ENCODE assay signal across 1 cellular context in the genomic region with DNA sequence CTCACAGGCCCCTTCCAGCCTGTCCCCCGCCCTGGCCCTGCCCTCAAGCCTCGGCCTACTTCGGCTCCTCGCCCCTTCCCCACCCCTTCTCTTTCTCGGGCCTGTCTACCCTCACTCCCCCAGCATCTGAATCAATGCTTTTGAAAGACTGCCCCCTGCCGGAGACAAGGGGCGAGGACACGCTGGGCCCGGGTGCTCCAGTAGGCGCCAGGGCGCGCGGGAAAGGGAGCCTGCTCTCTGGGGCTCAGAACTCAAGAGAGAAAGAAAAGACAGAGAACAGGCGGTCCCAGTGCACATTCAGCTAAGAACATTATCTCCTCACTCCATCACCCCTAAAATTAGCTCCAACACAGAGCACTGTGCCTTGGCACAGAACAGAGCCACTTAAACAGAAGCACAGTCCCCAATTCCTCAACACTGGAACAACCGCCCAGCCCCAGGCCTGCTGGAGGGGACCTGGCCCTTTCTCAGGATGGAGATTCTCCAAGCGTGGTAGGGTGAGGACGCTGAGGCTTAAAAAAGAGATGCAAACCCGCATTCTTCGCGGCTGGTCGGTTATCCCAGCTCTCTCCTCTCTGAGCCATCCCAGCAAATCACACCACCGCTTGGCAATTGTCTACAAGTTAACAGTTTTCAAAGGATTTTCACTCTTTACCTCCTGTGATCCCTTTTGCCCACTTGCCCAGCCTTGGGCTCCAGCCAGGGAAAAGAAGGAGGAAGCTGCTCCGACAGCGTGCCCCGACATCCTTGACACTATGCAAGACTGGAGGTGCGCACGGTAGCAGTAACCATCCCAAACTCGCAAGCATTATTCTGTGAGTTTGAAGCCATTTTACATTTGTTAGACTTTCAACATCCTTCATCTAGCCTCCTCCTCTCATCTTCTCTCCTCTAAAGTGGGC.
TF ChIP-seq lines count a peak whose summit lies in the region.

No MANE protein-coding gene starts in this region.

TF ChIP-seq in HepG2, 621 proteins besides CTCF, POLR2A, EP300 and RAD21 (continued from another document and continues in another):
- TF ChIP-seq, protein P1, sequence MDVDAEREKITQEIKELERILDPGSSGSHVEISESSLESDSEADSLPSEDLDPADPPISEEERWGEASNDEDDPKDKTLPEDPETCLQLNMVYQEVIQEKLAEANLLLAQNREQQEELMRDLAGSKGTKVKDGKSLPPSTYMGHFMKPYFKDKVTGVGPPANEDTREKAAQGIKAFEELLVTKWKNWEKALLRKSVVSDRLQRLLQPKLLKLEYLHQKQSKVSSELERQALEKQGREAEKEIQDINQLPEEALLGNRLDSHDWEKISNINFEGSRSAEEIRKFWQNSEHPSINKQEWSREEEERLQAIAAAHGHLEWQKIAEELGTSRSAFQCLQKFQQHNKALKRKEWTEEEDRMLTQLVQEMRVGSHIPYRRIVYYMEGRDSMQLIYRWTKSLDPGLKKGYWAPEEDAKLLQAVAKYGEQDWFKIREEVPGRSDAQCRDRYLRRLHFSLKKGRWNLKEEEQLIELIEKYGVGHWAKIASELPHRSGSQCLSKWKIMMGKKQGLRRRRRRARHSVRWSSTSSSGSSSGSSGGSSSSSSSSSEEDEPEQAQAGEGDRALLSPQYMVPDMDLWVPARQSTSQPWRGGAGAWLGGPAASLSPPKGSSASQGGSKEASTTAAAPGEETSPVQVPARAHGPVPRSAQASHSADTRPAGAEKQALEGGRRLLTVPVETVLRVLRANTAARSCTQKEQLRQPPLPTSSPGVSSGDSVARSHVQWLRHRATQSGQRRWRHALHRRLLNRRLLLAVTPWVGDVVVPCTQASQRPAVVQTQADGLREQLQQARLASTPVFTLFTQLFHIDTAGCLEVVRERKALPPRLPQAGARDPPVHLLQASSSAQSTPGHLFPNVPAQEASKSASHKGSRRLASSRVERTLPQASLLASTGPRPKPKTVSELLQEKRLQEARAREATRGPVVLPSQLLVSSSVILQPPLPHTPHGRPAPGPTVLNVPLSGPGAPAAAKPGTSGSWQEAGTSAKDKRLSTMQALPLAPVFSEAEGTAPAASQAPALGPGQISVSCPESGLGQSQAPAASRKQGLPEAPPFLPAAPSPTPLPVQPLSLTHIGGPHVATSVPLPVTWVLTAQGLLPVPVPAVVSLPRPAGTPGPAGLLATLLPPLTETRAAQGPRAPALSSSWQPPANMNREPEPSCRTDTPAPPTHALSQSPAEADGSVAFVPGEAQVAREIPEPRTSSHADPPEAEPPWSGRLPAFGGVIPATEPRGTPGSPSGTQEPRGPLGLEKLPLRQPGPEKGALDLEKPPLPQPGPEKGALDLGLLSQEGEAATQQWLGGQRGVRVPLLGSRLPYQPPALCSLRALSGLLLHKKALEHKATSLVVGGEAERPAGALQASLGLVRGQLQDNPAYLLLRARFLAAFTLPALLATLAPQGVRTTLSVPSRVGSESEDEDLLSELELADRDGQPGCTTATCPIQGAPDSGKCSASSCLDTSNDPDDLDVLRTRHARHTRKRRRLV (CRISPR knock-in tag; IDR thresholded peaks at IDR 0.05): no peak
- TF ChIP-seq ZNF678 (CRISPR knock-in tag; IDR thresholded peaks at IDR 0.05) (no peak), SALL1 (CRISPR knock-in tag; IDR thresholded peaks at IDR 0.05) (0 out of 2 replicates have a peak, but pooled peaks have one; percentile 17), KAT7 (CRISPR knock-in tag; IDR thresholded peaks at IDR 0.05; ENCODE audit: borderline replicate concordance) (no peak), MAZ (IDR thresholded peaks at IDR 0.05; ENCODE audit: borderline replicate concordance, low read depth, low read length) (peak; percentile 26; the same call in 1 of the 2 replicates), MAZ (CRISPR knock-in tag; IDR thresholded peaks at IDR 0.05; ENCODE audit: low read depth) (0 out of 2 replicates have a peak, but pooled peaks have one; percentile 54), ZNF317 (CRISPR knock-in tag; IDR thresholded peaks at IDR 0.05) (no peak), MAF1 (CRISPR knock-in tag; IDR thresholded peaks at IDR 0.05; ENCODE audit: borderline replicate concordance) (no peak), RFX5 (IDR thresholded peaks at IDR 0.05; ENCODE audit: low read depth, low read length) (no peak), KLF12 (CRISPR knock-in tag; IDR thresholded peaks at IDR 0.05; ENCODE audit: borderline replicate concordance) (no peak), XBP1 (CRISPR knock-in tag; IDR thresholded peaks at IDR 0.05) (no peak), FOXM1 (CRISPR knock-in tag; IDR thresholded peaks at IDR 0.05) (no peak), NFATC3 (CRISPR knock-in tag; IDR thresholded peaks at IDR 0.05) (no peak), CBX1 (IDR thresholded peaks at IDR 0.05; ENCODE audit: low read depth) (no peak), ZNF607 (CRISPR knock-in tag; IDR thresholded peaks at IDR 0.05; ENCODE audit: borderline replicate concordance) (no peak), SAP130 (CRISPR knock-in tag; IDR thresholded peaks at IDR 0.05; ENCODE audit: low read depth) (peak; percentile 62), ZSCAN22 (CRISPR knock-in tag; IDR thresholded peaks at IDR 0.05) (no peak), ZNF430 (CRISPR knock-in tag; IDR thresholded peaks at IDR 0.05) (no peak)
- TF ChIP-seq, protein P2, sequence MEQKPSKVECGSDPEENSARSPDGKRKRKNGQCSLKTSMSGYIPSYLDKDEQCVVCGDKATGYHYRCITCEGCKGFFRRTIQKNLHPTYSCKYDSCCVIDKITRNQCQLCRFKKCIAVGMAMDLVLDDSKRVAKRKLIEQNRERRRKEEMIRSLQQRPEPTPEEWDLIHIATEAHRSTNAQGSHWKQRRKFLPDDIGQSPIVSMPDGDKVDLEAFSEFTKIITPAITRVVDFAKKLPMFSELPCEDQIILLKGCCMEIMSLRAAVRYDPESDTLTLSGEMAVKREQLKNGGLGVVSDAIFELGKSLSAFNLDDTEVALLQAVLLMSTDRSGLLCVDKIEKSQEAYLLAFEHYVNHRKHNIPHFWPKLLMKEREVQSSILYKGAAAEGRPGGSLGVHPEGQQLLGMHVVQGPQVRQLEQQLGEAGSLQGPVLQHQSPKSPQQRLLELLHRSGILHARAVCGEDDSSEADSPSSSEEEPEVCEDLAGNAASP (CRISPR knock-in tag; IDR thresholded peaks at IDR 0.05; ENCODE audit: borderline replicate concordance): no peak
- TF ChIP-seq, protein P3, sequence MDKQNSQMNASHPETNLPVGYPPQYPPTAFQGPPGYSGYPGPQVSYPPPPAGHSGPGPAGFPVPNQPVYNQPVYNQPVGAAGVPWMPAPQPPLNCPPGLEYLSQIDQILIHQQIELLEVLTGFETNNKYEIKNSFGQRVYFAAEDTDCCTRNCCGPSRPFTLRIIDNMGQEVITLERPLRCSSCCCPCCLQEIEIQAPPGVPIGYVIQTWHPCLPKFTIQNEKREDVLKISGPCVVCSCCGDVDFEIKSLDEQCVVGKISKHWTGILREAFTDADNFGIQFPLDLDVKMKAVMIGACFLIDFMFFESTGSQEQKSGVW (CRISPR knock-in tag; IDR thresholded peaks at IDR 0.05; ENCODE audit: borderline replicate concordance): no peak
- TF ChIP-seq, protein P4, sequence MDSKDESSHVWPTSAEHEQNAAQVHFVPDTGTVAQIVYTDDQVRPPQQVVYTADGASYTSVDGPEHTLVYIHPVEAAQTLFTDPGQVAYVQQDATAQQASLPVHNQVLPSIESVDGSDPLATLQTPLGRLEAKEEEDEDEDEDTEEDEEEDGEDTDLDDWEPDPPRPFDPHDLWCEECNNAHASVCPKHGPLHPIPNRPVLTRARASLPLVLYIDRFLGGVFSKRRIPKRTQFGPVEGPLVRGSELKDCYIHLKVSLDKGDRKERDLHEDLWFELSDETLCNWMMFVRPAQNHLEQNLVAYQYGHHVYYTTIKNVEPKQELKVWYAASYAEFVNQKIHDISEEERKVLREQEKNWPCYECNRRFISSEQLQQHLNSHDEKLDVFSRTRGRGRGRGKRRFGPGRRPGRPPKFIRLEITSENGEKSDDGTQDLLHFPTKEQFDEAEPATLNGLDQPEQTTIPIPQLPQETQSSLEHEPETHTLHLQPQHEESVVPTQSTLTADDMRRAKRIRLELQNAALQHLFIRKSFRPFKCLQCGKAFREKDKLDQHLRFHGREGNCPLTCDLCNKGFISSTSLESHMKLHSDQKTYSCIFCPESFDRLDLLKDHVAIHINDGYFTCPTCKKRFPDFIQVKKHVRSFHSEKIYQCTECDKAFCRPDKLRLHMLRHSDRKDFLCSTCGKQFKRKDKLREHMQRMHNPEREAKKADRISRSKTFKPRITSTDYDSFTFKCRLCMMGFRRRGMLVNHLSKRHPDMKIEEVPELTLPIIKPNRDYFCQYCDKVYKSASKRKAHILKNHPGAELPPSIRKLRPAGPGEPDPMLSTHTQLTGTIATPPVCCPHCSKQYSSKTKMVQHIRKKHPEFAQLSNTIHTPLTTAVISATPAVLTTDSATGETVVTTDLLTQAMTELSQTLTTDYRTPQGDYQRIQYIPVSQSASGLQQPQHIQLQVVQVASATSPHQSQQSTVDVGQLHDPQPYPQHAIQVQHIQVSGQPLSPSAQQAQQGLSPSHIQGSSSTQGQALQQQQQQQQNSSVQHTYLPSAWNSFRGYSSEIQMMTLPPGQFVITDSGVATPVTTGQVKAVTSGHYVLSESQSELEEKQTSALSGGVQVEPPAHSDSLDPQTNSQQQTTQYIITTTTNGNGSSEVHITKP (CRISPR knock-in tag; IDR thresholded peaks at IDR 0.05; ENCODE audit: low read depth): 0 out of 2 replicates have a peak, but pooled peaks have one; percentile 26
- TF ChIP-seq, protein P5, sequence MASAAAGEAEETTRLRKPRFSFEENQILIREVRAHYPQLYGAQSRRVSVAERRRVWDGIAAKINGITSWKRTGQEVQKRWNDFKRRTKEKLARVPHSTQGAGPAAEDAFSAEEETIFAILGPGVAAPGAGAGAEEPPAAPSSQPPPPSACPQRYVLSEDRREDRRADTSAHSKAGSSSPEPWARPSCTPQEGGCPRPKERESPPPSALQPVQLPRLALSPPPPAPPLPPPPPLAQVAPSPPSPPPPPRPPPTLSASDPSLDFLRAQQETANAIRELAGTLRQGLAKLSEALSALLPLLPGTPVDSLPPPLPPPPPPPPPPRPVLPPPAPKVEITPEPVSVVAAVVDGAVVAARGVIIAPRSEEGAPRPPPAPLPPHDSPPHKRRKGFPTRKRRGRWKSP (CRISPR knock-in tag; IDR thresholded peaks at IDR 0.05): no peak
- TF ChIP-seq, protein P6, sequence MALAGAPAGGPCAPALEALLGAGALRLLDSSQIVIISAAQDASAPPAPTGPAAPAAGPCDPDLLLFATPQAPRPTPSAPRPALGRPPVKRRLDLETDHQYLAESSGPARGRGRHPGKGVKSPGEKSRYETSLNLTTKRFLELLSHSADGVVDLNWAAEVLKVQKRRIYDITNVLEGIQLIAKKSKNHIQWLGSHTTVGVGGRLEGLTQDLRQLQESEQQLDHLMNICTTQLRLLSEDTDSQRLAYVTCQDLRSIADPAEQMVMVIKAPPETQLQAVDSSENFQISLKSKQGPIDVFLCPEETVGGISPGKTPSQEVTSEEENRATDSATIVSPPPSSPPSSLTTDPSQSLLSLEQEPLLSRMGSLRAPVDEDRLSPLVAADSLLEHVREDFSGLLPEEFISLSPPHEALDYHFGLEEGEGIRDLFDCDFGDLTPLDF (CRISPR knock-in tag; IDR thresholded peaks at IDR 0.05): peak; percentile 23; the same call in 1 of the 2 replicates
- TF ChIP-seq, protein P7, sequence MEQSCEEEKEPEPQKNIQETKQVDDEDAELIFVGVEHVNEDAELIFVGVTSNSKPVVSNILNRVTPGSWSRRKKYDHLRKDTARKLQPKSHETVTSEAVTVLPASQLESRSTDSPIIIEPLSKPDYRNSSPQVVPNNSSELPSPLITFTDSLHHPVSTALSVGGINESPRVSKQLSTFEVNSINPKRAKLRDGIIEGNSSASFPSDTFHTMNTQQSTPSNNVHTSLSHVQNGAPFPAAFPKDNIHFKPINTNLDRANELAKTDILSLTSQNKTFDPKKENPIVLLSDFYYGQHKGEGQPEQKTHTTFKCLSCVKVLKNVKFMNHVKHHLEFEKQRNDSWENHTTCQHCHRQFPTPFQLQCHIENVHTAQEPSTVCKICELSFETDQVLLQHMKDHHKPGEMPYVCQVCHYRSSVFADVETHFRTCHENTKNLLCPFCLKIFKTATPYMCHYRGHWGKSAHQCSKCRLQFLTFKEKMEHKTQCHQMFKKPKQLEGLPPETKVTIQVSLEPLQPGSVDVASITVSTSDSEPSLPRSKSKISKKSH (CRISPR knock-in tag; IDR thresholded peaks at IDR 0.05; ENCODE audit: borderline replicate concordance): no peak
- TF ChIP-seq, protein P8, sequence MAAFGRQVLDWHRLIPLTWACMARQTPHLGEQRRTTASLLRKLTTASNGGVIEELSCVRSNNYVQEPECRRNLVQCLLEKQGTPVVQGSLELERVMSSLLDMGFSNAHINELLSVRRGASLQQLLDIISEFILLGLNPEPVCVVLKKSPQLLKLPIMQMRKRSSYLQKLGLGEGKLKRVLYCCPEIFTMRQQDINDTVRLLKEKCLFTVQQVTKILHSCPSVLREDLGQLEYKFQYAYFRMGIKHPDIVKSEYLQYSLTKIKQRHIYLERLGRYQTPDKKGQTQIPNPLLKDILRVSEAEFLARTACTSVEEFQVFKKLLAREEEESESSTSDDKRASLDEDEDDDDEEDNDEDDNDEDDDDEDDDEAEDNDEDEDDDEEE (CRISPR knock-in tag; IDR thresholded peaks at IDR 0.05): no peak
- TF ChIP-seq, protein P9, sequence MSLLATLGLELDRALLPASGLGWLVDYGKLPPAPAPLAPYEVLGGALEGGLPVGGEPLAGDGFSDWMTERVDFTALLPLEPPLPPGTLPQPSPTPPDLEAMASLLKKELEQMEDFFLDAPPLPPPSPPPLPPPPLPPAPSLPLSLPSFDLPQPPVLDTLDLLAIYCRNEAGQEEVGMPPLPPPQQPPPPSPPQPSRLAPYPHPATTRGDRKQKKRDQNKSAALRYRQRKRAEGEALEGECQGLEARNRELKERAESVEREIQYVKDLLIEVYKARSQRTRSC (CRISPR knock-in tag; IDR thresholded peaks at IDR 0.05; ENCODE audit: low read depth): no peak
- TF ChIP-seq, protein P10, sequence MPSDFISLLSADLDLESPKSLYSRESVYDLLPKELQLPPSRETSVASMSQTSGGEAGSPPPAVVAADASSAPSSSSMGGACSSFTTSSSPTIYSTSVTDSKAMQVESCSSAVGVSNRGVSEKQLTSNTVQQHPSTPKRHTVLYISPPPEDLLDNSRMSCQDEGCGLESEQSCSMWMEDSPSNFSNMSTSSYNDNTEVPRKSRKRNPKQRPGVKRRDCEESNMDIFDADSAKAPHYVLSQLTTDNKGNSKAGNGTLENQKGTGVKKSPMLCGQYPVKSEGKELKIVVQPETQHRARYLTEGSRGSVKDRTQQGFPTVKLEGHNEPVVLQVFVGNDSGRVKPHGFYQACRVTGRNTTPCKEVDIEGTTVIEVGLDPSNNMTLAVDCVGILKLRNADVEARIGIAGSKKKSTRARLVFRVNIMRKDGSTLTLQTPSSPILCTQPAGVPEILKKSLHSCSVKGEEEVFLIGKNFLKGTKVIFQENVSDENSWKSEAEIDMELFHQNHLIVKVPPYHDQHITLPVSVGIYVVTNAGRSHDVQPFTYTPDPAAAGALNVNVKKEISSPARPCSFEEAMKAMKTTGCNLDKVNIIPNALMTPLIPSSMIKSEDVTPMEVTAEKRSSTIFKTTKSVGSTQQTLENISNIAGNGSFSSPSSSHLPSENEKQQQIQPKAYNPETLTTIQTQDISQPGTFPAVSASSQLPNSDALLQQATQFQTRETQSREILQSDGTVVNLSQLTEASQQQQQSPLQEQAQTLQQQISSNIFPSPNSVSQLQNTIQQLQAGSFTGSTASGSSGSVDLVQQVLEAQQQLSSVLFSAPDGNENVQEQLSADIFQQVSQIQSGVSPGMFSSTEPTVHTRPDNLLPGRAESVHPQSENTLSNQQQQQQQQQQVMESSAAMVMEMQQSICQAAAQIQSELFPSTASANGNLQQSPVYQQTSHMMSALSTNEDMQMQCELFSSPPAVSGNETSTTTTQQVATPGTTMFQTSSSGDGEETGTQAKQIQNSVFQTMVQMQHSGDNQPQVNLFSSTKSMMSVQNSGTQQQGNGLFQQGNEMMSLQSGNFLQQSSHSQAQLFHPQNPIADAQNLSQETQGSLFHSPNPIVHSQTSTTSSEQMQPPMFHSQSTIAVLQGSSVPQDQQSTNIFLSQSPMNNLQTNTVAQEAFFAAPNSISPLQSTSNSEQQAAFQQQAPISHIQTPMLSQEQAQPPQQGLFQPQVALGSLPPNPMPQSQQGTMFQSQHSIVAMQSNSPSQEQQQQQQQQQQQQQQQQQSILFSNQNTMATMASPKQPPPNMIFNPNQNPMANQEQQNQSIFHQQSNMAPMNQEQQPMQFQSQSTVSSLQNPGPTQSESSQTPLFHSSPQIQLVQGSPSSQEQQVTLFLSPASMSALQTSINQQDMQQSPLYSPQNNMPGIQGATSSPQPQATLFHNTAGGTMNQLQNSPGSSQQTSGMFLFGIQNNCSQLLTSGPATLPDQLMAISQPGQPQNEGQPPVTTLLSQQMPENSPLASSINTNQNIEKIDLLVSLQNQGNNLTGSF (CRISPR knock-in tag; IDR thresholded peaks at IDR 0.05): no peak
